28 cellular contexts compared by ENCODE assay signal in the genomic region with DNA sequence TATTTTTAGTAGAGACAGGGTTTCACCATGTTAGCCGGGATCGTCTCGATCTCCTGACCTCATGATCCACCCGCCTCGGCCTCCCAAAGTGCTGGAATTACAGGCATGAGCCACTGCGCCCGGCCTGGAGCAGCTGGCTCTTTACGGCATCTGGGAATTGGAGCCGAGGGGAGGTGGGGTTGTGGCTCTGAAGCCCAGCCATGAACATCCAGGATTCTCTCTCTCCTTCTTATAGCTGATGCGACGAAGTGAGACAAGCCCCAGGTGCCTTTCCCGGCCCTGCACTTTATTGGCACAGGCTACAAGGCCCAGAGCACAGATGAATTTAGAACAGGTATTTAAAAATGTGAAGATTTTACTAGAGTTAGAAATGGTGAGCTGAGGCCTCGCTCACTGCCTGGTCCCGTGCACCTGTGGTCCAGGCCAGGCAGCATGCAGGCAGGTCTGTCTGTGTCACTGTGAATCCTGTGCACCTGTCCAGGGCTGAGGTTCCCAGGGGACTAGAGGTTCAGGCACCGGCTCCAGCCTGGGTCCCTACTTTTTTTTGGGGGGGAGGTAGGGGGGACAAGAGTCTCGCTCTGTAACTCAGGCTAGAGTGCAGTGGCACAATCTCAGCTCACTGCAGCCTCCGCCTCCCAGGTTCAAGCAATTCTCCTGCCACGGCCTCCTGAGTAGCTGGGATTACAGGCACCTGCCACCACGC.
"Had no signal": no experiment of that assay in that cellular context is flagged by ENCODE, and none has a peak within 500 bp of the region (broad histone marks: within the 10 kb centered on the region; RNA-seq: fewer than 3 reads in every experiment).

No MANE protein-coding gene starts in this region.

- H3K4me3 Mint-ChIP-seq: mesothelial cell of epicardium; naive B cell; natural killer cell; nephron progenitor cell; stimulated activated naive B cell treated with anti-CD40 and anti-IgM and Interleukin-4, amounts not matched to agents 10 μg/mL and 1 μg/mL and 100 μg/mL, for 72 hours had no signal

- H3K27me3 ChIP-seq: hepatocyte, left lung, right lobe of liver, testis, thyroid gland, transverse colon, upper lobe of left lung, vagina had no signal

- H2AFZ ChIP-seq: hepatocyte, parathyroid adenoma had no signal

- H3K9me3 ChIP-seq: heart right ventricle, lower lobe of right lung, psoas muscle, right lobe of liver, stomach, testis, thyroid gland, transverse colon, upper lobe of left lung, vagina had no signal

- H3K9ac ChIP-seq: parathyroid adenoma had no signal

- H3K27ac Mint-ChIP-seq: mesothelial cell of epicardium; naive B cell; natural killer cell; nephron progenitor cell; stimulated activated naive B cell treated with anti-CD40 and anti-IgM and Interleukin-4, amounts not matched to agents 10 μg/mL and 1 μg/mL and 100 μg/mL, for 72 hours had no signal

- H3K4me1 Mint-ChIP-seq: mesothelial cell of epicardium; naive B cell; natural killer cell; nephron progenitor cell; stimulated activated naive B cell treated with anti-CD40 and anti-IgM and Interleukin-4, amounts not matched to agents 10 μg/mL and 1 μg/mL and 100 μg/mL, for 72 hours had no signal

- H3K27me3 Mint-ChIP-seq: naive B cell; stimulated activated naive B cell treated with anti-CD40 and anti-IgM and Interleukin-4, amounts not matched to agents 10 μg/mL and 1 μg/mL and 100 μg/mL, for 72 hours had no signal

- H3K36me3 ChIP-seq: heart right ventricle, left lung, lower lobe of right lung, right lobe of liver, stomach, thyroid gland, transverse colon, upper lobe of left lung, vagina had no signal

- H3K4me2 ChIP-seq: hepatocyte, smooth muscle cell had no signal

- H3K36me3 Mint-ChIP-seq: mesothelial cell of epicardium; naive B cell; natural killer cell; stimulated activated naive B cell treated with anti-CD40 and anti-IgM and Interleukin-4, amounts not matched to agents 10 μg/mL and 1 μg/mL and 100 μg/mL, for 72 hours had no signal

- DNase-seq: heart right ventricle; islet precursor cell; left cardiac atrium; left lung; lower lobe of right lung; mammary epithelial cell; mesenchymal stem cell; naive B cell; natural killer cell; nephron progenitor cell; psoas muscle; right lobe of liver; stimulated activated CD4-positive, alpha-beta T cell treated with anti-CD3 and anti-CD28 coated beads, Interleukin-12 subunit alpha, Interleukin-12 subunit beta, amount 100 ng/mL, for 4 hours; stimulated activated CD4-positive, alpha-beta T cell treated with anti-CD3 and anti-CD28 coated beads, Interleukin-15, amount 100 ng/mL, for 24 hours; stimulated activated CD4-positive, alpha-beta T cell treated with anti-CD3 and anti-CD28 coated beads, Interleukin-2, amount 100 ng/mL, for 24 hours; stimulated activated CD4-positive, alpha-beta T cell treated with anti-CD3 and anti-CD28 coated beads, Interleukin-4, amount 100 ng/mL, for 1 hour; stimulated activated naive B cell treated with anti-CD40 and anti-IgM and Interleukin-4, amounts not matched to agents 10 μg/mL and 1 μg/mL and 100 μg/mL, for 72 hours; stimulated activated naive CD8-positive, alpha-beta T cell treated with anti-CD3 and anti-CD28 coated beads, Interleukin-15, Interleukin-2, amounts not matched to agents 100 U/mL and 50 U/mL, for 24 hours; stomach; testis; thyroid gland; transverse colon had no signal

- H3K9me3 Mint-ChIP-seq: natural killer cell had no signal

- H3K79me2 ChIP-seq: hepatocyte, parathyroid adenoma had no signal

- H3K27ac ChIP-seq: heart right ventricle, hepatocyte, left lung, lower lobe of right lung, parathyroid adenoma, psoas muscle, right lobe of liver, stomach, testis, thyroid gland, transverse colon, upper lobe of left lung, vagina had no signal

- H3K4me3 ChIP-seq: heart right ventricle, hepatocyte, left lung, lower lobe of right lung, psoas muscle, right lobe of liver, smooth muscle cell, stomach, testis, thyroid gland, transverse colon, upper lobe of left lung, vagina had no signal

- H3K4me1 ChIP-seq: heart right ventricle, left lung, lower lobe of right lung, parathyroid adenoma, psoas muscle, right lobe of liver, stomach, testis, thyroid gland, transverse colon, upper lobe of left lung, vagina had no signal
